ENCODE assay signal across 29 cellular contexts in genomic region chr12:26358651-26359050, GRCh38.
"Had no signal": no experiment of that assay in that cellular context is flagged by ENCODE, and none has a peak within 500 bp of the region (broad histone marks: within the 10 kb centered on the region; RNA-seq: fewer than 3 reads in every experiment).

No MANE protein-coding gene starts in this region.

- H3K36me3 ChIP-seq: colonic mucosa, esophagus squamous epithelium, gastrocnemius medialis, heart left ventricle, left lung had no signal

- DNase-seq: colonic mucosa; cortex of kidney; effector CD8-positive, alpha-beta T cell; effector memory CD8-positive, alpha-beta T cell; endodermal cell; erythroblast; esophagus squamous epithelium; foreskin fibroblast; foreskin melanocyte; gastrocnemius medialis; heart left ventricle; hypothalamus; immature natural killer cell; islet precursor cell; kidney; kidney glomerular epithelial cell; left cardiac atrium; left lung; left ventricle myocardium superior; mammary epithelial cell; mesendoderm; midbrain; naive B cell; naive thymus-derived CD8-positive, alpha-beta T cell had no signal

- H3K27me3 Mint-ChIP-seq: dendritic cell treated with granulocyte-macrophage colony-stimulating factor and Interleukin-4, amounts not matched to agents 40 ng/mL and 50 ng/mL, for 4 days; effector memory CD8-positive, alpha-beta T cell; memory B cell; naive B cell; naive thymus-derived CD8-positive, alpha-beta T cell had no signal

- H3K9me3 ChIP-seq: colonic mucosa, esophagus squamous epithelium, gastrocnemius medialis, heart left ventricle, left lung had no signal

- H3K27ac Mint-ChIP-seq: dendritic cell treated with granulocyte-macrophage colony-stimulating factor and Interleukin-4, amounts not matched to agents 40 ng/mL and 50 ng/mL, for 4 days; endodermal cell; immature natural killer cell; memory B cell; naive thymus-derived CD8-positive, alpha-beta T cell had no signal

- H3K4me3 Mint-ChIP-seq: dendritic cell treated with granulocyte-macrophage colony-stimulating factor and Interleukin-4, amounts not matched to agents 40 ng/mL and 50 ng/mL, for 4 days; effector memory CD8-positive, alpha-beta T cell; endodermal cell; immature natural killer cell; memory B cell; naive B cell; naive thymus-derived CD8-positive, alpha-beta T cell had no signal

- H3K4me1 Mint-ChIP-seq: endodermal cell; immature natural killer cell; naive B cell; naive thymus-derived CD8-positive, alpha-beta T cell had no signal

- H3K27me3 ChIP-seq: colonic mucosa, esophagus squamous epithelium, gastrocnemius medialis, heart left ventricle, hepatocyte, left lung had no signal

- FAIRE-seq: endometrium, kidney had no signal

- H3K4me3 ChIP-seq: colonic mucosa, esophagus squamous epithelium, gastrocnemius medialis, heart left ventricle, hepatocyte, left lung, lung had no signal

- H3K9me3 Mint-ChIP-seq: dendritic cell treated with granulocyte-macrophage colony-stimulating factor and Interleukin-4, amounts not matched to agents 40 ng/mL and 50 ng/mL, for 4 days; effector memory CD8-positive, alpha-beta T cell; endodermal cell; immature natural killer cell; memory B cell; naive B cell had no signal
